12 cellular contexts compared by ENCODE assay signal in the genomic region with DNA sequence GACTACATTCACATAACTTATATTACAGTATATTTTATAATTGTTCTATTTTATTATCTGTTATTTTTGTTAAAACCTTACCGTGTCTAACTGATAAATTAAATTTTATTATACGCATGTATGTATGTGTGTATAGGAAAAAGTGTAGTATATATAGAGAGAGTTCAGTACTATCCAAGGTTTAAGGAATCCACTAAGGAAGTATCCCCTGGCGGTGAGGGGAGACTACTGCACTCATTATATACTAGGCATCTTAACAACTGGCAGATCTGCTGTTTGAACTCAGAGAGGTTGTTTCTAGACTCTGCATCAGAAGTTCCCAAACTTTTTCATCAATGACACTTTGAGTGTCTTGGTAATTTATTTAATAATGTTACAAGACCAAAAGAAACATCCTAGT.
DNase-seq lines count a peak whose midpoint lies in the region; ATAC-seq and TF ChIP-seq lines count a peak whose summit lies in the region.
"Had no signal": no experiment of that assay in that cellular context is flagged by ENCODE, and none has a peak within 500 bp of the region (broad histone marks: within the 10 kb centered on the region; RNA-seq: fewer than 3 reads in every experiment).

No MANE protein-coding gene starts in this region.

- H3K27ac ChIP-seq in left ventricle myocardium inferior (replicated peaks) (no peak overlapping the region), ovary (no peak overlapping the region)
- H3K27ac ChIP-seq: uterus had no signal

- TF ChIP-seq CTCF in left ventricle myocardium inferior (IDR thresholded peaks at IDR 0.05; ENCODE audit: borderline replicate concordance) (peak; percentile 12), ovary (IDR thresholded peaks at IDR 0.05) (no peak)

- no peak for TF ChIP-seq EP300 in ovary (IDR thresholded peaks at IDR 0.05)

- TF ChIP-seq POLR2A in ovary (IDR thresholded peaks at IDR 0.05): no peak

- no peak for DNase-seq in left ventricle myocardium inferior
- DNase-seq in cardiac septum (ENCODE audit: low spot score): no peak
- peak; percentile 9 for DNase-seq in cerebellar cortex (ENCODE audit: low spot score)
- DNase-seq in NCI-H1092 treated with DMSO at 0.1 percent for 48 hours (lab: John Stamatoyannopoulos, UW): no peak
- DNase-seq in middle frontal gyrus (ENCODE audit: extremely low spot score, low spot score): no peak
- DNase-seq in ovary: no peak
- DNase-seq: amygdala, NCI-H1048, uterus had no signal

- H3K4me3 ChIP-seq in left ventricle myocardium inferior (no peak overlapping the region), ovary (no peak overlapping the region)
- H3K4me3 ChIP-seq: uterus had no signal

- no peaks in the 10 kb centered on the region for H3K27me3 ChIP-seq in left ventricle myocardium inferior (ENCODE audit: low read depth)
- no peaks in the 10 kb centered on the region for H3K27me3 ChIP-seq in ovary
- H3K27me3 ChIP-seq: uterus had no signal

- H3K9me3 ChIP-seq in left ventricle myocardium inferior (replicated peaks) (no peaks in the 10 kb centered on the region), ovary (no peaks in the 10 kb centered on the region)
- H3K9me3 ChIP-seq: uterus had no signal

- ATAC-seq in HG03432 (IDR thresholded peaks at IDR 0.05; ENCODE audit: unreplicated experiment) (peak; percentile 71), HG03571 (IDR thresholded peaks at IDR 0.05; ENCODE audit: unreplicated experiment) (no peak)
- ATAC-seq: natural killer cell treated with Interleukin-12 subunit alpha and Interleukin-12 subunit beta and Interleukin-15 and Interleukin-18, amount 100 ng/mL, for 72 hours had no signal

- WGBS in ovary, 3 donors: 67 to 76% (median 73%) methylated on average over 3 of the region's 3 CpGs

- H3K36me3 ChIP-seq in left ventricle myocardium inferior (no peaks in the 10 kb centered on the region), ovary (no peaks in the 10 kb centered on the region)
- H3K36me3 ChIP-seq: uterus had no signal

- H3K4me1 ChIP-seq in left ventricle myocardium inferior: no peaks in the 10 kb centered on the region
- no peaks in the 10 kb centered on the region for H3K4me1 ChIP-seq in ovary (ENCODE audit: insufficient read depth)
- H3K4me1 ChIP-seq: uterus had no signal

- intact Hi-C loops in left ventricle myocardium inferior (cut with micrococcal nuclease): no loop called here
- intact Hi-C loops in cardiac septum (cut with DNase I): no loop called here
- intact Hi-C loops in ovary (cut with DNase I): no loop called here
